Comparison of ENCODE assay signal across 17 cellular contexts in the genomic region with DNA sequence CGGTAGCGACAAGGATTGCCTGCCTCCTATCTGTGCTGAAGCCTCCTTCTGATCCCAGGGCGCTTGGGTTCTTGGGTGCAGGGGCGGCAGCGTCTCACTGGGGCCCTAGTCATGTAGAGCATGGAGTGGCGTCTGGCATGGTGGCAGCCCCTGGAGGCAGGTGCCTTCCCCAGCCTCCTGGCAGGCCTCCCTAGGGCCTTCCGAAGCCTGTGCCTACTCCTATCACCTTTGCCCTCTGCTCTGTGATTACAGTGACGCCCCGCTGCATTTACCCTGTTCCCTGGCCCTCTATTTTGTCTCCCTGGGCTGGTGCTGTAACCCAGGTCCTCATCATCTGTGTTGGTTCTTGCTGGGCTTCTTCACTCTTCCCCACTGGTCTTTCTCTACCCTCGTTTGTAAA.
"Had no signal": no experiment of that assay in that cellular context is flagged by ENCODE, and none has a peak within 500 bp of the region (broad histone marks: within the 10 kb centered on the region; RNA-seq: fewer than 3 reads in every experiment).

No MANE protein-coding gene starts in this region.

- H3K27me3 ChIP-seq: colonic mucosa, transverse colon, uterus had no signal

- H3K36me3 Mint-ChIP-seq: natural killer cell had no signal

- H3K36me3 ChIP-seq: colonic mucosa, lower lobe of right lung, transverse colon, uterus had no signal

- DNase-seq: activated CD4-positive, alpha-beta T cell treated with anti-CD3 and anti-CD28 coated beads for 1 hour; activated CD8-positive, alpha-beta memory T cell treated with anti-CD3 and anti-CD28 coated beads for 24 hours; activated CD8-positive, alpha-beta memory T cell treated with anti-CD3 and anti-CD28 coated beads, Interleukin-2, amount 50 U/mL, for 48 hours; activated effector memory CD4-positive, alpha-beta T cell treated with anti-CD3 and anti-CD28 coated beads, Interleukin-2, amount 50 U/mL, for 16 hours; activated T-cell treated with anti-CD3 and anti-CD28 coated beads, Interleukin-2, amount 50 U/mL, for 48 hours; caudate nucleus; colonic mucosa; natural killer cell; retina; stimulated activated CD4-positive, alpha-beta T cell treated with anti-CD3 and anti-CD28 coated beads, Interleukin-2, amount 100 ng/mL, for 24 hours; stimulated activated naive CD4-positive, alpha-beta T cell treated with Interleukin-2 at 50 U/mL for 16 hours; substantia nigra; T1000; transverse colon; uterus had no signal

- H3K27ac ChIP-seq: colonic mucosa, lower lobe of right lung, transverse colon, uterus had no signal

- H3K4me3 Mint-ChIP-seq: natural killer cell had no signal

- H3K4me3 ChIP-seq: colonic mucosa, lower lobe of right lung, transverse colon, uterus had no signal

- H3K27ac Mint-ChIP-seq: activated naive CD4-positive, alpha-beta T cell treated with anti-CD3 and anti-CD28 coated beads, Interleukin-2, amount 50 U/mL, for 72 hours; natural killer cell had no signal

- H3K4me1 ChIP-seq: uterus had no signal

- H3K9me3 Mint-ChIP-seq: activated naive CD4-positive, alpha-beta T cell treated with anti-CD3 and anti-CD28 coated beads, Interleukin-2, amount 50 U/mL, for 72 hours; natural killer cell had no signal

- H3K9me3 ChIP-seq: colonic mucosa, lower lobe of right lung, transverse colon, uterus had no signal

- ATAC-seq: activated naive CD4-positive, alpha-beta T cell treated with anti-CD3 and anti-CD28 coated beads, Interleukin-2, amount 50 U/mL, for 72 hours; natural killer cell had no signal
